In genomic region chr13:73248711-73249580, GRCh38 we compare ENCODE assay signal across 13 cellular contexts.
DNase-seq lines count a peak whose midpoint lies in the region; ATAC-seq and TF ChIP-seq lines count a peak whose summit lies in the region.
"Had no signal": no experiment of that assay in that cellular context is flagged by ENCODE, and none has a peak within 500 bp of the region (broad histone marks: within the 10 kb centered on the region; RNA-seq: fewer than 3 reads in every experiment).

No MANE protein-coding gene starts in this region.

- H3K27ac ChIP-seq in RWPE1 (no peak overlapping the region), hepatocyte (peak overlapping the region; percentile 74), OCI-LY7 (ENCODE audit: low read depth, low read length, poor library complexity, severe bottlenecking) (no peak overlapping the region)

- POLR2A ChIA-PET in RWPE1 (lab: Yijun Ruan, JAX; ENCODE audit: low non-redundant PET): no interaction called here
- POLR2A ChIA-PET in OCI-LY7 (lab: Charles Lee): interaction anchor here (0.7 kb wide), 1 partner anchor 53 kb away, joined by 4 read pairs; no protein-coding TSS in a partner anchor

- H2AFZ ChIP-seq in hepatocyte: peak overlapping the region; percentile 35
- no peak overlapping the region for H2AFZ ChIP-seq in OCI-LY7 (ENCODE audit: low read length)

- DNase-seq in HFFc6: no peak
- peak; percentile 82 for DNase-seq in RWPE1 (ENCODE audit: low spot score)
- DNase-seq in hepatocyte (ENCODE audit: low spot score): peak; percentile 29
- DNase-seq in progenitor cell of endocrine pancreas (ENCODE audit: low spot score, unreplicated experiment): no peak
- no peak for DNase-seq in D341Med (ENCODE audit: low spot score)
- no peak for DNase-seq in OCI-LY7 (ENCODE audit: low spot score)
- no peak for DNase-seq in posterior cingulate gyrus
- DNase-seq: activated CD4-positive, alpha-beta memory T cell treated with anti-CD3 and anti-CD28 coated beads, Interleukin-2, amount 10 ng/mL, durations not matched to agents 7 days and 5 days; activated naive CD4-positive, alpha-beta T cell treated with anti-CD3 and anti-CD28 coated beads for 36 hours; occipital lobe; stimulated activated CD4-positive, alpha-beta T cell treated with anti-CD3 and anti-CD28 coated beads, Interleukin-4, amount 100 ng/mL, for 24 hours; SW 1271 had no signal

- peaks cover 10% of the 10 kb centered on the region for H3K4me1 ChIP-seq in hepatocyte (ENCODE audit: insufficient read depth)
- no peaks in the 10 kb centered on the region for H3K4me1 ChIP-seq in OCI-LY7 (ENCODE audit: insufficient read depth, low read length, poor library complexity, severe bottlenecking)

- H3K27ac Mint-ChIP-seq in HFFc6 (no peak overlapping the region), progenitor cell of endocrine pancreas (peak overlapping the region; percentile 96)
- H3K27ac Mint-ChIP-seq: activated CD4-positive, alpha-beta memory T cell treated with anti-CD3 and anti-CD28 coated beads, Interleukin-2, amount 10 ng/mL, durations not matched to agents 7 days and 5 days; activated naive CD4-positive, alpha-beta T cell treated with anti-CD3 and anti-CD28 coated beads for 36 hours had no signal

- no peaks in the 10 kb centered on the region for H3K9me3 ChIP-seq in hepatocyte (ENCODE audit: low read depth)
- H3K9me3 ChIP-seq in OCI-LY7 (ENCODE audit: low read length): no peaks in the 10 kb centered on the region

- H3K4me3 Mint-ChIP-seq in HFFc6 (peak overlapping the region; percentile 25; the same call in 1 of the 2 replicates), progenitor cell of endocrine pancreas (ENCODE audit: low read depth) (peak overlapping the region; percentile 40)
- H3K4me3 Mint-ChIP-seq: activated CD4-positive, alpha-beta memory T cell treated with anti-CD3 and anti-CD28 coated beads, Interleukin-2, amount 10 ng/mL, durations not matched to agents 7 days and 5 days; activated naive CD4-positive, alpha-beta T cell treated with anti-CD3 and anti-CD28 coated beads for 36 hours had no signal

- CTCF ChIA-PET in RWPE1 (lab: Yijun Ruan, JAX): interaction anchor here (0.8 kb wide), 1 partner anchor 142 kb away, joined by 3 read pairs; no protein-coding TSS in a partner anchor
- CTCF ChIA-PET in OCI-LY7 (lab: Charles Lee; ENCODE audit: unreplicated experiment): no interaction called here

- intact Hi-C loops in OCI-LY7 (cut with micrococcal nuclease; ENCODE audit: unreplicated experiment): no loop called here
- intact Hi-C loops in posterior cingulate gyrus (cut with DNase I): no loop called here

- H3K4me3 ChIP-seq in hepatocyte (no peak overlapping the region), OCI-LY7 (ENCODE audit: low read depth, low read length, poor library complexity, severe bottlenecking) (no peak overlapping the region)

- H4K20me1 ChIP-seq in hepatocyte (ENCODE audit: insufficient read depth, poor library complexity, severe bottlenecking) (no peaks in the 10 kb centered on the region), OCI-LY7 (ENCODE audit: insufficient read depth, low read length) (no peaks in the 10 kb centered on the region)

- no peaks in the 10 kb centered on the region for H3K9me2 ChIP-seq in hepatocyte (replicated peaks; ENCODE audit: insufficient read depth)
- no peaks in the 10 kb centered on the region for H3K9me2 ChIP-seq in OCI-LY7 (ENCODE audit: insufficient read depth, low read length)

- no TSS peak for BruUV-seq in OCI-LY7 (replicated peaks; lab: Mats Ljungman, UMichigan)

- ATAC-seq in HG02938 (IDR thresholded peaks at IDR 0.05; ENCODE audit: unreplicated experiment): no peak

- no peaks in the 10 kb centered on the region for H3K27me3 ChIP-seq in hepatocyte

- H3K9me3 Mint-ChIP-seq in HFFc6 (no peaks in the 10 kb centered on the region), progenitor cell of endocrine pancreas (ENCODE audit: low read depth) (peaks cover 3% of the 10 kb centered on the region)
- H3K9me3 Mint-ChIP-seq: activated CD4-positive, alpha-beta memory T cell treated with anti-CD3 and anti-CD28 coated beads, Interleukin-2, amount 10 ng/mL, durations not matched to agents 7 days and 5 days; activated naive CD4-positive, alpha-beta T cell treated with anti-CD3 and anti-CD28 coated beads for 36 hours had no signal

- TF ChIP-seq CTCF in HFFc6 (IDR thresholded peaks at IDR 0.05) (no peak), RWPE1 (conservative IDR thresholded peaks at IDR 0.05; ENCODE audit: low read depth) (no peak), hepatocyte (IDR thresholded peaks at IDR 0.05; ENCODE audit: poor library complexity) (no peak), progenitor cell of endocrine pancreas (IDR thresholded peaks at IDR 0.05; ENCODE audit: unreplicated experiment) (no peak), OCI-LY7 (conservative IDR thresholded peaks at IDR 0.05; ENCODE audit: low read length) (no peak)

- H3K4me1 Mint-ChIP-seq in HFFc6 (ENCODE audit: low read depth) (peaks cover 31% of the 10 kb centered on the region), progenitor cell of endocrine pancreas (ENCODE audit: low read depth) (peaks cover 33% of the 10 kb centered on the region)
- H3K4me1 Mint-ChIP-seq: activated CD4-positive, alpha-beta memory T cell treated with anti-CD3 and anti-CD28 coated beads, Interleukin-2, amount 10 ng/mL, durations not matched to agents 7 days and 5 days had no signal

- 28% methylated on average over 7 of the region's 7 CpGs for WGBS in hepatocyte (ENCODE audit: low lambda C conversion rate, missing lambda C conversion rate)

- no peaks in the 10 kb centered on the region for H3K27me3 Mint-ChIP-seq in HFFc6 (ENCODE audit: insufficient read depth)
- H3K27me3 Mint-ChIP-seq in progenitor cell of endocrine pancreas: no peaks in the 10 kb centered on the region
- H3K27me3 Mint-ChIP-seq: activated CD4-positive, alpha-beta memory T cell treated with anti-CD3 and anti-CD28 coated beads, Interleukin-2, amount 10 ng/mL, durations not matched to agents 7 days and 5 days had no signal

- H3K36me3 Mint-ChIP-seq in HFFc6 (ENCODE audit: low read depth) (no peaks in the 10 kb centered on the region), progenitor cell of endocrine pancreas (ENCODE audit: insufficient read depth) (no peaks in the 10 kb centered on the region)

- H3K79me2 ChIP-seq in hepatocyte (no peaks in the 10 kb centered on the region), OCI-LY7 (ENCODE audit: insufficient read depth, low read depth, low read length) (no peaks in the 10 kb centered on the region)

- no peaks in the 10 kb centered on the region for H3K36me3 ChIP-seq in hepatocyte (replicated peaks; ENCODE audit: insufficient read depth, low read depth)
- no peaks in the 10 kb centered on the region for H3K36me3 ChIP-seq in OCI-LY7 (ENCODE audit: insufficient read depth, low read length)

- H3K4me2 ChIP-seq in hepatocyte (peak overlapping the region; percentile 41), OCI-LY7 (ENCODE audit: low read length) (no peak overlapping the region)

Comparison
In these comparisons a context has a peak if more than half of its experiments do, and no peak if none do; other contexts are left out.
1. DNase-seq: peak in RWPE1 (single experiment) and hepatocyte (single experiment); none in HFFc6 (single experiment), progenitor cell of endocrine pancreas (single experiment), D341Med (single experiment), OCI-LY7 (single experiment) and posterior cingulate gyrus (0 of 10).